ENCODE assay signal across 11 cellular contexts in genomic region chr9:127447416-127448111, GRCh38. TPM values are rescaled to one million over a fixed set of nuclear protein-coding genes. Genes with fewer than 3 reads are reported as not detected.
DNase-seq lines count a peak whose midpoint lies in the region; ATAC-seq, FAIRE-seq and TF ChIP-seq lines count a peak whose summit lies in the region.
"Had no signal": no experiment of that assay in that cellular context is flagged by ENCODE, and none has a peak within 500 bp of the region (broad histone marks: within the 10 kb centered on the region; RNA-seq: fewer than 3 reads in every experiment).

No MANE protein-coding gene starts in this region.

- H3K27ac ChIP-seq in CD4-positive, CD25-positive, alpha-beta regulatory T cell (ENCODE audit: insufficient read depth, low read length, poor library complexity, severe bottlenecking) = peak overlapping the region; percentile 17
- no peak overlapping the region for H3K27ac ChIP-seq in kidney (ENCODE audit: low read depth in 2 of 2, low read length in 2 of 2)

- ATAC-seq in CD4-positive, CD25-positive, alpha-beta regulatory T cell (ENCODE audit: low read depth in 2 of 2) = no peak
- ATAC-seq in GM18505 (IDR thresholded peaks at IDR 0.05; ENCODE audit: unreplicated experiment) (no peak), HG03045 (IDR thresholded peaks at IDR 0.05; ENCODE audit: unreplicated experiment) (no peak)

- peaks cover 6% of the 10 kb centered on the region for H3K27me3 Mint-ChIP-seq in CD4-positive, CD25-positive, alpha-beta regulatory T cell
- no peaks in the 10 kb centered on the region for H3K27me3 Mint-ChIP-seq in activated CD4-positive, alpha-beta memory T cell treated with anti-CD3 and anti-CD28 coated beads, Interleukin-2, amount 10 ng/mL, durations not matched to agents 7 days and 5 days

- H3K4me1 ChIP-seq in CD4-positive, CD25-positive, alpha-beta regulatory T cell (ENCODE audit: control insufficient read depth, insufficient read depth, low read length, poor library complexity, severe bottlenecking) = peaks cover 32% of the 10 kb centered on the region
- peaks cover 0 to 24% of the 10 kb centered on the region in 2 donors for H3K4me1 ChIP-seq in kidney (ENCODE audit: control insufficient read depth in 1 of 2, insufficient read depth in 1 of 2, low read depth in 1 of 2, low read length in 2 of 2)

- no peak for TF ChIP-seq CTCF in kidney (IDR thresholded peaks at IDR 0.05; ENCODE audit: borderline replicate concordance, extremely low read depth, insufficient read depth)

- peak overlapping the region in 2 of 3 donors; percentile 85 to 96 for H3K27ac Mint-ChIP-seq in CD4-positive, CD25-positive, alpha-beta regulatory T cell
- peak overlapping the region; percentile 63 for H3K27ac Mint-ChIP-seq in activated CD4-positive, alpha-beta memory T cell treated with anti-CD3 and anti-CD28 coated beads, Interleukin-2, amount 10 ng/mL, durations not matched to agents 7 days and 5 days

- DNase-seq in CD4-positive, CD25-positive, alpha-beta regulatory T cell = no peak
- DNase-seq in HK-2 (ENCODE audit: unreplicated experiment) = peak; percentile 14
- no peak for DNase-seq in activated CD4-positive, alpha-beta memory T cell treated with anti-CD3 and anti-CD28 coated beads, Interleukin-2, amount 10 ng/mL, durations not matched to agents 7 days and 5 days
- peak; percentile 6 for DNase-seq in kidney
- no peak for DNase-seq in COLO668 (lab: John Stamatoyannopoulos, UW; ENCODE audit: unreplicated experiment)
- no peak for DNase-seq in AG20443 (ENCODE audit: low spot score)
- DNase-seq: hypothalamus, NCI-H345, occipital lobe had no signal

- peak overlapping the region in 2 of 4 donors; percentile 16 to 100 for H3K4me3 Mint-ChIP-seq in CD4-positive, CD25-positive, alpha-beta regulatory T cell
- peak overlapping the region; percentile 84 for H3K4me3 Mint-ChIP-seq in activated CD4-positive, alpha-beta memory T cell treated with anti-CD3 and anti-CD28 coated beads, Interleukin-2, amount 10 ng/mL, durations not matched to agents 7 days and 5 days

- POLR2A ChIA-PET in activated CD4-positive, alpha-beta memory T cell treated with anti-CD3 and anti-CD28 coated beads, Interleukin-2, amount 10 ng/mL, durations not matched to agents 7 days and 5 days (lab: Charles Lee) = interaction anchor here (0.8 to 2.9 kb wide), 4 partner anchors 10 to 49 kb away, joined by 3 to 13 read pairs (median 4); no protein-coding TSS in a partner anchor

- no peaks in the 10 kb centered on the region for H3K9me3 Mint-ChIP-seq in CD4-positive, CD25-positive, alpha-beta regulatory T cell
- H3K9me3 Mint-ChIP-seq in activated CD4-positive, alpha-beta memory T cell treated with anti-CD3 and anti-CD28 coated beads, Interleukin-2, amount 10 ng/mL, durations not matched to agents 7 days and 5 days = peaks cover 33% of the 10 kb centered on the region

- H3K4me3 ChIP-seq in CD4-positive, CD25-positive, alpha-beta regulatory T cell (ENCODE audit: low read depth, low read length) = no peak overlapping the region
- H3K4me3 ChIP-seq in kidney (ENCODE audit: low read length in 2 of 2) = no peak overlapping the region

- TF ChIP-seq POLR2A in GM18505 (IDR thresholded peaks at IDR 0.05; ENCODE audit: borderline replicate concordance, extremely low read depth, insufficient read depth, insufficient read length) = no peak

- peaks cover 44% of the 10 kb centered on the region for H3K36me3 Mint-ChIP-seq in CD4-positive, CD25-positive, alpha-beta regulatory T cell
- H3K36me3 Mint-ChIP-seq in activated CD4-positive, alpha-beta memory T cell treated with anti-CD3 and anti-CD28 coated beads, Interleukin-2, amount 10 ng/mL, durations not matched to agents 7 days and 5 days (ENCODE audit: low read depth) = peaks cover 85% of the 10 kb centered on the region

- intact Hi-C loops in kidney (cut with DNase I) = no loop called here

- no peak for FAIRE-seq in kidney (lab: Jason Lieb, UNC)

- no peaks in the 10 kb centered on the region for H3K9me3 ChIP-seq in CD4-positive, CD25-positive, alpha-beta regulatory T cell (ENCODE audit: control insufficient read depth in 2 of 2, low read length in 2 of 2)
- H3K9me3 ChIP-seq in kidney (ENCODE audit: control insufficient read depth in 1 of 2, low read length in 2 of 2) = peaks cover 0 to 5% of the 10 kb centered on the region in 2 donors

- H3K27me3 ChIP-seq in CD4-positive, CD25-positive, alpha-beta regulatory T cell (ENCODE audit: control insufficient read depth, insufficient read depth, low read length) = no peaks in the 10 kb centered on the region

- peak overlapping the region in 1 of 2 donors; percentile 41 for H3K9ac ChIP-seq in kidney (ENCODE audit: low read length in 2 of 2)

- CTCF ChIA-PET in activated CD4-positive, alpha-beta memory T cell treated with anti-CD3 and anti-CD28 coated beads, Interleukin-2, amount 10 ng/mL, durations not matched to agents 7 days and 5 days (lab: Charles Lee) = interaction anchor here (1.0 kb wide), 1 partner anchor 10 kb away, joined by 3 read pairs; no protein-coding TSS in a partner anchor

- H3K36me3 ChIP-seq in CD4-positive, CD25-positive, alpha-beta regulatory T cell (ENCODE audit: control insufficient read depth, insufficient read depth, low read length) = peaks cover 68% of the 10 kb centered on the region
- H3K36me3 ChIP-seq in kidney (ENCODE audit: control insufficient read depth in 1 of 2, insufficient read depth in 2 of 2, low read length in 2 of 2) = peaks cover 33 to 39% of the 10 kb centered on the region in 2 donors

- peaks cover 7 to 47% (median 33%) of the 10 kb centered on the region in 4 donors for H3K4me1 Mint-ChIP-seq in CD4-positive, CD25-positive, alpha-beta regulatory T cell
- H3K4me1 Mint-ChIP-seq in activated CD4-positive, alpha-beta memory T cell treated with anti-CD3 and anti-CD28 coated beads, Interleukin-2, amount 10 ng/mL, durations not matched to agents 7 days and 5 days = peaks cover 44% of the 10 kb centered on the region

RNA-seq across cellular contexts. Expression of gene RPL12, which starts 3.6 kb away (rescaled TPM):
- 1,070 TPM for total RNA-seq in CD4-positive, CD25-positive, alpha-beta regulatory T cell
- polyA plus RNA-seq in CD4-positive, CD25-positive, alpha-beta regulatory T cell = 1,000 to 10,000 TPM; 1,415 to 2,269 (median 1,793) TPM
- total RNA-seq in activated CD4-positive, alpha-beta memory T cell treated with anti-CD3 and anti-CD28 coated beads, Interleukin-2, amount 10 ng/mL, durations not matched to agents 7 days and 5 days = 1,000 to 10,000 TPM; 1,379 to 1,395 TPM
- total RNA-seq in kidney = 985 TPM
- polyA plus RNA-seq in kidney (ENCODE audit: insufficient read depth, low read depth, low replicate concordance) = 1,980 TPM

RNA-seq across cellular contexts. Expression of gene LRSAM1, which starts 3.7 kb away (rescaled TPM):
- total RNA-seq in CD4-positive, CD25-positive, alpha-beta regulatory T cell = 24.0 TPM
- 1 to 10 TPM; 3.9 to 7.2 (median 5.2) TPM for polyA plus RNA-seq in CD4-positive, CD25-positive, alpha-beta regulatory T cell
- 10 to 100 TPM; 25.4 to 26.9 TPM for total RNA-seq in activated CD4-positive, alpha-beta memory T cell treated with anti-CD3 and anti-CD28 coated beads, Interleukin-2, amount 10 ng/mL, durations not matched to agents 7 days and 5 days
- 24.6 TPM for total RNA-seq in kidney
- 15.8 TPM for polyA plus RNA-seq in kidney (ENCODE audit: insufficient read depth, low read depth, low replicate concordance)

RNA-seq across cellular contexts. Expression of gene ZNF79, which starts 23.4 kb away (rescaled TPM):
- 9.0 TPM for total RNA-seq in CD4-positive, CD25-positive, alpha-beta regulatory T cell
- polyA plus RNA-seq in CD4-positive, CD25-positive, alpha-beta regulatory T cell = 1 to 10 TPM; 3.4 to 7.8 (median 6.7) TPM
- total RNA-seq in activated CD4-positive, alpha-beta memory T cell treated with anti-CD3 and anti-CD28 coated beads, Interleukin-2, amount 10 ng/mL, durations not matched to agents 7 days and 5 days = 10 to 100 TPM; 12.5 to 12.7 TPM
- total RNA-seq in kidney = 9.1 TPM
- polyA plus RNA-seq in kidney (ENCODE audit: insufficient read depth, low read depth, low replicate concordance) = 2.1 TPM

RNA-seq across cellular contexts. Expression of gene SLC2A8, which starts 50.6 kb away (rescaled TPM):
- total RNA-seq in CD4-positive, CD25-positive, alpha-beta regulatory T cell = 15.6 TPM
- polyA plus RNA-seq in CD4-positive, CD25-positive, alpha-beta regulatory T cell = 10 to 100 TPM in 2 of 4 donors, 1 to 10 TPM in 2; 5.5 to 14.7 (median 8.0) TPM
- 1 to 10 TPM; 7.5 to 7.7 TPM for total RNA-seq in activated CD4-positive, alpha-beta memory T cell treated with anti-CD3 and anti-CD28 coated beads, Interleukin-2, amount 10 ng/mL, durations not matched to agents 7 days and 5 days
- 15.3 TPM for total RNA-seq in kidney
- 22.0 TPM for polyA plus RNA-seq in kidney (ENCODE audit: insufficient read depth, low read depth, low replicate concordance)

Comparison
In these comparisons a context has a peak if more than half of its experiments do, and no peak if none do; other contexts are left out.
1. DNase-seq: peak in HK-2 (single experiment) and kidney (single experiment); none in CD4-positive, CD25-positive, alpha-beta regulatory T cell (0 of 3), activated CD4-positive, alpha-beta memory T cell treated with anti-CD3 and anti-CD28 coated beads, Interleukin-2, amount 10 ng/mL, durations not matched to agents 7 days and 5 days (single experiment), COLO668 (single experiment) and AG20443 (single experiment).